24 cellular contexts compared by ENCODE assay signal in the genomic region with DNA sequence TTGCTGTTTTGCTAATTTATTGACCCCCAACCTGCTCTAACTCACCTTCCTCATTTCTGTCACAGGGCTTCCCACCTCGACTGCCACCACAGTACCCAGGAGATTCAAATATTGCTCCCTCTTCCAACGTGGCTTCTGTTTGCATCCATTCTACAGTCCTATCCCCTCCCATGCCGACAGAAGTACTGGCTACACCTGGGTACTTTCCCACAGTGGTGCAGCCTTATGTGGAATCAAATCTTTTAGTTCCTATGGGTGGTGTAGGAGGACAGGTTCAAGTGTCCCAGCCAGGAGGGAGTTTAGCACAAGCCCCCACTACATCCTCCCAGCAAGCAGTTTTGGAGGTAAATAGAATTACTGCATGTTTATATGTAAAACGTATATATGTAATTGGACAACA.
"Had no signal": no experiment of that assay in that cellular context is flagged by ENCODE, and none has a peak within 500 bp of the region (broad histone marks: within the 10 kb centered on the region; RNA-seq: fewer than 3 reads in every experiment).

No MANE protein-coding gene starts in this region.

- H3K9me3 Mint-ChIP-seq: activated B cell treated with CpG ODN at 0.5 μM for 24 hours; activated CD4-positive, alpha-beta memory T cell treated with anti-CD3 and anti-CD28 coated beads, Interleukin-2, amount 10 ng/mL, durations not matched to agents 7 days and 5 days; brain; central memory CD8-positive, alpha-beta T cell had no signal

- H3K9me3 ChIP-seq: ascending aorta had no signal

- H3K27ac Mint-ChIP-seq: activated B cell treated with CpG ODN at 0.5 μM for 24 hours; activated CD4-positive, alpha-beta memory T cell treated with anti-CD3 and anti-CD28 coated beads, Interleukin-2, amount 10 ng/mL, durations not matched to agents 7 days and 5 days; brain had no signal

- DNase-seq: activated B cell treated with CpG ODN at 0.5 μM for 24 hours; activated CD4-positive, alpha-beta memory T cell treated with anti-CD3 and anti-CD28 coated beads, Interleukin-2, amount 10 ng/mL, durations not matched to agents 7 days and 5 days; activated CD4-positive, alpha-beta T cell treated with anti-CD3 and anti-CD28 coated beads for 1 hour; activated CD4-positive, alpha-beta T cell treated with anti-CD3 and anti-CD28 coated beads, Interleukin-2, amount 50 U/mL, for 1 hour; activated effector memory CD4-positive, alpha-beta T cell treated with anti-CD3 and anti-CD28 coated beads, Interleukin-2, amount 50 U/mL, for 16 hours; activated naive CD4-positive, alpha-beta T cell treated with Interleukin-2 at 50 U/mL for 16 hours; activated T-cell treated with anti-CD3 and anti-CD28 coated beads for 4 hours; amniotic stem cell; Karpas-422; MM.1S; NCI-H1105 treated with DMSO at 0.1 percent for 48 hours; NCI-H146; NCI-H187 treated with DMSO at 0.1 percent for 48 hours; NCI-H2171; NCI-H2227 treated with DMSO at 0.1 percent for 48 hours; NCI-H446 treated with DMSO at 0.1 percent for 48 hours; NCI-H526 treated with DMSO at 0.1 percent for 48 hours; NCI-H82; SIG-M5; T-helper 2 cell; T1000 had no signal

- H3K4me1 ChIP-seq: ascending aorta had no signal

- H3K4me3 ChIP-seq: ascending aorta had no signal

- H3K4me3 Mint-ChIP-seq: activated B cell treated with CpG ODN at 0.5 μM for 24 hours; activated CD4-positive, alpha-beta memory T cell treated with anti-CD3 and anti-CD28 coated beads, Interleukin-2, amount 10 ng/mL, durations not matched to agents 7 days and 5 days; brain; central memory CD8-positive, alpha-beta T cell had no signal

- H3K27ac ChIP-seq: ascending aorta had no signal

- H3K27me3 ChIP-seq: ascending aorta had no signal

- H3K27me3 Mint-ChIP-seq: activated B cell treated with CpG ODN at 0.5 μM for 24 hours; activated CD4-positive, alpha-beta memory T cell treated with anti-CD3 and anti-CD28 coated beads, Interleukin-2, amount 10 ng/mL, durations not matched to agents 7 days and 5 days; central memory CD8-positive, alpha-beta T cell had no signal

- H3K4me1 Mint-ChIP-seq: activated B cell treated with CpG ODN at 0.5 μM for 24 hours; activated CD4-positive, alpha-beta memory T cell treated with anti-CD3 and anti-CD28 coated beads, Interleukin-2, amount 10 ng/mL, durations not matched to agents 7 days and 5 days had no signal
